Comparison of ENCODE assay signal across 18 cellular contexts in the genomic region with DNA sequence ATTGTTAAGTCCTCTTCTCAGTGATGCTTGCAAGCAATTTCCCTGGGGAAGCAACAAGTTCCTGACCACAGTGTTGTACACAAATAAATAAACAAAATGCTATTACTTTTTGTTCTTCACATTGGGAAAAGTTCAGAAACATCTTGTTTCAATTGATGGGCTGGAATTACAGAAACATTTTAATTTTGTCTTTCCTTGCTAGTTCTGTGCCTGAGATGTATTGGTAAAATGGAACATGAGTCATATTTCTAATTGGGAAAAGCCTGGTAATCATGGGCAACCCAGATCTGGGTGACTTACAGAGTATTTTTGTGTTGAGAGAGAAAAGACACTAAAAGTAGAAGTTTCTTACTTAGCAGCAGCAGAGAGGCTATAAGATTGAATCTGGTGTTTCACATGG. TPM values are rescaled to one million over a fixed set of nuclear protein-coding genes. Genes with fewer than 3 reads are reported as not detected.
"Had no signal": no experiment of that assay in that cellular context is flagged by ENCODE, and none has a peak within 500 bp of the region (broad histone marks: within the 10 kb centered on the region; RNA-seq: fewer than 3 reads in every experiment).

No MANE protein-coding gene starts in this region.

- H3K4me3 ChIP-seq: left lung, transverse colon, uterus had no signal

- H3K27ac ChIP-seq: left lung, transverse colon, uterus, WERI-Rb-1 had no signal

- H3K4me1 ChIP-seq: transverse colon, uterus had no signal

- H3K36me3 ChIP-seq: left lung, transverse colon, uterus, WERI-Rb-1 had no signal

- DNase-seq: activated CD4-positive, alpha-beta T cell treated with anti-CD3 and anti-CD28 coated beads for 1 hour; activated CD8-positive, alpha-beta memory T cell treated with anti-CD3 and anti-CD28 coated beads for 24 hours; activated effector memory CD4-positive, alpha-beta T cell treated with anti-CD3 and anti-CD28 coated beads, Interleukin-2, amount 50 U/mL, for 16 hours; activated naive CD4-positive, alpha-beta T cell treated with anti-CD3 and anti-CD28 coated beads, Interleukin-2, amount 50 U/mL, for 16 hours; activated T-cell treated with anti-CD3 and anti-CD28 coated beads, Interleukin-2, amount 50 U/mL, for 72 hours; dermis blood vessel endothelial cell; effector memory CD8-positive, alpha-beta T cell; kidney; left lung; nephron progenitor cell; nucleus accumbens; retina; stimulated activated naive CD4-positive, alpha-beta T cell treated with Interleukin-2 at 50 U/mL for 16 hours; T-helper 17 cell; transverse colon; uterus; WERI-Rb-1 had no signal

- ATAC-seq: activated T-cell treated with anti-CD3 and anti-CD28 coated beads, Interleukin-2, amount 50 U/mL, for 72 hours; effector memory CD8-positive, alpha-beta T cell; left lung; T-helper 17 cell had no signal

- H3K9me3 ChIP-seq: left lung, transverse colon, uterus had no signal

- H3K27me3 ChIP-seq: left lung, transverse colon, uterus had no signal

RNA-seq across cellular contexts. Expression of gene BLID, which starts 0.6 kb away (rescaled TPM):
- total RNA-seq: activated T-cell treated with anti-CD3 and anti-CD28 coated beads, Interleukin-2, amount 50 U/mL, for 72 hours; dermis blood vessel endothelial cell; kidney; lung microvascular endothelial cell; T-helper 17 cell; transverse colon had no signal
